8 cellular contexts compared by ENCODE assay signal in genomic region chr17:27456681-27457404, GRCh38. TPM values are rescaled to one million over a fixed set of nuclear protein-coding genes. Genes with fewer than 3 reads are reported as not detected.
DNase-seq lines count a peak whose midpoint lies in the region; ATAC-seq, FAIRE-seq and TF ChIP-seq lines count a peak whose summit lies in the region.

No MANE protein-coding gene starts in this region.

- H3K9me3 Mint-ChIP-seq in activated CD4-positive, alpha-beta memory T cell treated with anti-CD3 and anti-CD28 coated beads, Interleukin-2, amount 10 ng/mL, durations not matched to agents 7 days and 5 days = no peaks in the 10 kb centered on the region

- in situ Hi-C loops in gastrocnemius medialis (cut with MboI; ENCODE audit: low sequenced_read_pairs in 4 of 4) = loop anchor here in 3 of 4 donors (10.0 to 25.0 kb wide), 2 partner anchors 95 to 138 kb away; no protein-coding TSS in a partner anchor

- H3K4me1 ChIP-seq in gastrocnemius medialis = peaks cover 4 to 10% of the 10 kb centered on the region in 2 donors

- POLR2A ChIA-PET in activated CD4-positive, alpha-beta memory T cell treated with anti-CD3 and anti-CD28 coated beads, Interleukin-2, amount 10 ng/mL, durations not matched to agents 7 days and 5 days (lab: Charles Lee) = interaction anchor here (1.0 to 5.5 kb wide), 11 partner anchors 9 to 162 kb away, joined by 3 to 89 read pairs (median 9); partner anchors contain the start of gene WSB1

- no peaks in the 10 kb centered on the region for H3K27me3 ChIP-seq in gastrocnemius medialis

- CTCF ChIA-PET in activated CD4-positive, alpha-beta memory T cell treated with anti-CD3 and anti-CD28 coated beads, Interleukin-2, amount 10 ng/mL, durations not matched to agents 7 days and 5 days (lab: Charles Lee) = interaction anchor here (1.2 to 4.5 kb wide), 11 partner anchors 10 to 145 kb away, joined by 3 to 34 read pairs (median 6); no protein-coding TSS in a partner anchor

- H3K9me3 ChIP-seq in gastrocnemius medialis = no peaks in the 10 kb centered on the region

- ATAC-seq in left cardiac atrium (peak; percentile 18 to 64), gastrocnemius medialis (no peak), GM21786 (IDR thresholded peaks at IDR 0.05; ENCODE audit: unreplicated experiment) (no peak)

- H3K27ac ChIP-seq in gastrocnemius medialis = peak overlapping the region; percentile 71 to 82 (median 78)

- peak; percentile 17 for DNase-seq in stimulated activated CD4-positive, alpha-beta T cell treated with anti-CD3 and anti-CD28 coated beads, Interleukin-12 subunit alpha, Interleukin-12 subunit beta, amount 100 ng/mL, for 4 hours
- no peak for DNase-seq in stimulated activated CD4-positive, alpha-beta T cell treated with anti-CD3 and anti-CD28 coated beads, Interleukin-2, amount 100 ng/mL, for 24 hours
- DNase-seq in activated CD4-positive, alpha-beta memory T cell treated with anti-CD3 and anti-CD28 coated beads, Interleukin-2, amount 10 ng/mL, durations not matched to agents 7 days and 5 days = peak; percentile 38
- DNase-seq in left cardiac atrium (peak; percentile 26), gastrocnemius medialis (no peak), DMS153 (lab: John Stamatoyannopoulos, UW) (no peak), urothelium cell line (ENCODE audit: low spot score) (no peak)

- H3K4me1 Mint-ChIP-seq in activated CD4-positive, alpha-beta memory T cell treated with anti-CD3 and anti-CD28 coated beads, Interleukin-2, amount 10 ng/mL, durations not matched to agents 7 days and 5 days = peaks cover 50% of the 10 kb centered on the region

- H3K36me3 ChIP-seq in gastrocnemius medialis = no peaks in the 10 kb centered on the region

- H3K36me3 Mint-ChIP-seq in activated CD4-positive, alpha-beta memory T cell treated with anti-CD3 and anti-CD28 coated beads, Interleukin-2, amount 10 ng/mL, durations not matched to agents 7 days and 5 days (ENCODE audit: low read depth) = peaks cover 7% of the 10 kb centered on the region

- no peak for FAIRE-seq in urothelium cell line (lab: Jason Lieb, UNC)

- peak overlapping the region; percentile 94 for H3K4me3 Mint-ChIP-seq in activated CD4-positive, alpha-beta memory T cell treated with anti-CD3 and anti-CD28 coated beads, Interleukin-2, amount 10 ng/mL, durations not matched to agents 7 days and 5 days

- TF ChIP-seq POLR2A in gastrocnemius medialis (IDR thresholded peaks at IDR 0.05) = no peak

- peaks cover 6% of the 10 kb centered on the region for H3K27me3 Mint-ChIP-seq in activated CD4-positive, alpha-beta memory T cell treated with anti-CD3 and anti-CD28 coated beads, Interleukin-2, amount 10 ng/mL, durations not matched to agents 7 days and 5 days

- H3K4me3 ChIP-seq in gastrocnemius medialis = peak overlapping the region; percentile 73 to 92 (median 86)

- intact Hi-C loops in left cardiac atrium (cut with DNase I) = loop anchor here (5.0 kb wide), 1 partner anchor 140 kb away; no protein-coding TSS in a partner anchor
- intact Hi-C loops in gastrocnemius medialis (cut with DNase I; ENCODE audit: low total_unique reads) = loop anchor here (1.0 to 10.0 kb wide), 5 partner anchors 75 to 220 kb away; no protein-coding TSS in a partner anchor

- H3K27ac Mint-ChIP-seq in activated CD4-positive, alpha-beta memory T cell treated with anti-CD3 and anti-CD28 coated beads, Interleukin-2, amount 10 ng/mL, durations not matched to agents 7 days and 5 days = peak overlapping the region; percentile 62

- no peak for TF ChIP-seq CTCF in gastrocnemius medialis (IDR thresholded peaks at IDR 0.05 in 4 of 5, conservative IDR thresholded peaks at IDR 0.05 in 1 of 5)

RNA-seq across cellular contexts. Expression of gene KSR1, which starts 0.6 kb away (rescaled TPM):
- 10 to 100 TPM; 44.4 to 47.6 TPM for total RNA-seq in activated CD4-positive, alpha-beta memory T cell treated with anti-CD3 and anti-CD28 coated beads, Interleukin-2, amount 10 ng/mL, durations not matched to agents 7 days and 5 days
- 10 to 100 TPM; 15.5 to 23.8 TPM for total RNA-seq in left cardiac atrium
- 10 to 100 TPM; 10.4 to 17.7 (median 13.2) TPM for total RNA-seq in gastrocnemius medialis

Comparison
In these comparisons a context has a peak if more than half of its experiments do, and no peak if none do; other contexts are left out.
1. DNase-seq: peak in stimulated activated CD4-positive, alpha-beta T cell treated with anti-CD3 and anti-CD28 coated beads, Interleukin-12 subunit alpha, Interleukin-12 subunit beta, amount 100 ng/mL, for 4 hours (single experiment), activated CD4-positive, alpha-beta memory T cell treated with anti-CD3 and anti-CD28 coated beads, Interleukin-2, amount 10 ng/mL, durations not matched to agents 7 days and 5 days (single experiment) and left cardiac atrium (single experiment); none in stimulated activated CD4-positive, alpha-beta T cell treated with anti-CD3 and anti-CD28 coated beads, Interleukin-2, amount 100 ng/mL, for 24 hours (0 of 2), gastrocnemius medialis (0 of 2), DMS153 (single experiment) and urothelium cell line (single experiment).
2. ATAC-seq: peak in left cardiac atrium (2 of 2); none in gastrocnemius medialis (0 of 2) and GM21786 (single experiment).